ENCODE assay signal across 6 cellular contexts in genomic region chr19:7916137-7916907, GRCh38. TPM values are rescaled to one million over a fixed set of nuclear protein-coding genes. Genes with fewer than 3 reads are reported as not detected.
DNase-seq lines count a peak whose midpoint lies in the region; TF ChIP-seq lines count a peak whose summit lies in the region.

No MANE protein-coding gene starts in this region.

- H3K27ac Mint-ChIP-seq in endothelial cell (ENCODE audit: unreplicated experiment), result no peak overlapping the region

- DNase-seq in DMS79 treated with DMSO at 0.1 percent for 48 hours (lab: John Stamatoyannopoulos, UW) (peak; percentile 2), DMS79 (lab: John Stamatoyannopoulos, UW) (no peak), iPS-NIHi7 (ENCODE audit: extremely low spot score) (peak; percentile 40), NCI-H2029 treated with DMSO at 0.1 percent for 48 hours (lab: John Stamatoyannopoulos, UW) (no peak), endothelial cell (ENCODE audit: low spot score) (no peak)
- peak; percentile 44 for DNase-seq in activated CD8-positive, alpha-beta memory T cell treated with anti-CD3 and anti-CD28 coated beads, Interleukin-2, amount 50 U/mL, for 4 hours

- no peak overlapping the region for H3K4me3 Mint-ChIP-seq in endothelial cell (ENCODE audit: unreplicated experiment)

- H3K9me3 Mint-ChIP-seq in endothelial cell (ENCODE audit: unreplicated experiment), result no peaks in the 10 kb centered on the region

- peaks cover 23% of the 10 kb centered on the region for H3K27me3 Mint-ChIP-seq in endothelial cell (ENCODE audit: unreplicated experiment)

- H3K4me1 Mint-ChIP-seq in endothelial cell (ENCODE audit: unreplicated experiment), result peaks cover 12% of the 10 kb centered on the region

- H3K36me3 Mint-ChIP-seq in endothelial cell (ENCODE audit: low read depth, unreplicated experiment), result peaks cover 7% of the 10 kb centered on the region

- TF ChIP-seq CTCF in endothelial cell (IDR thresholded peaks at IDR 0.05; ENCODE audit: unreplicated experiment), result no peak

RNA-seq across cellular contexts. Expression of gene TGFBR3L, which starts 1.7 kb away (rescaled TPM):
- not detected for total RNA-seq in endothelial cell (ENCODE audit: unreplicated experiment)

RNA-seq across cellular contexts. Expression of gene SNAPC2, which starts 3.8 kb away (rescaled TPM):
- total RNA-seq in endothelial cell (ENCODE audit: unreplicated experiment), result 13.5 TPM

RNA-seq across cellular contexts. Expression of gene CTXN1, which starts 9.6 kb away (rescaled TPM):
- 18.3 TPM for total RNA-seq in endothelial cell (ENCODE audit: unreplicated experiment)

RNA-seq across cellular contexts. Expression of gene MAP2K7, which starts 12.6 kb away (rescaled TPM):
- 31.1 TPM for total RNA-seq in endothelial cell (ENCODE audit: unreplicated experiment)

RNA-seq across cellular contexts. Expression of gene TIMM44, which starts 27.1 kb away (rescaled TPM):
- 46.5 TPM for total RNA-seq in endothelial cell (ENCODE audit: unreplicated experiment)

Comparison
In these comparisons a context has a peak if more than half of its experiments do, and no peak if none do; other contexts are left out.
1. DNase-seq: peak in DMS79 treated with DMSO at 0.1 percent for 48 hours (single experiment), activated CD8-positive, alpha-beta memory T cell treated with anti-CD3 and anti-CD28 coated beads, Interleukin-2, amount 50 U/mL, for 4 hours (single experiment) and iPS-NIHi7 (single experiment); none in DMS79 (single experiment), NCI-H2029 treated with DMSO at 0.1 percent for 48 hours (single experiment) and endothelial cell (single experiment).